Comparison of ENCODE assay signal across 23 cellular contexts in the genomic region with DNA sequence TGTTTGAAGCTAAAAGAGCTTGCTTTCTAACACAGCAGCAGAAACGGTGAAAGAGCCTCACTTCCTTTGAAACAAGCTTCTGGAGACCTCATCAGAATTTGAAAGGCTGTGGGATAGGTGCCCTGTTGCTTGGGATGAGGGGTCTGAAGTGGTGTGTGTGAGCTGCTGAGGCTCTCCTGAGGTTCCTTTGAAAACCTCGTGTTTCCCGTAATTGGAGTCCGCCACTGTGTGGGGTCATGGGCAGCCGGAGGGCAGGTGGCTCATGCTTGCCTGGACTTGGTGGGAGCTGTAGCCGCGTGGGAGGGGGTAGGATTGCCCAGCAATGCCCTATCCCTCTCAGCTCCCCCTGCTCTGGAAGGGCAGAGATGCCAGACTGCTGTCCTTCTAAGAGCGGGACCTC. TPM values are rescaled to one million over a fixed set of nuclear protein-coding genes. Genes with fewer than 3 reads are reported as not detected.
DNase-seq lines count a peak whose midpoint lies in the region; ATAC-seq and TF ChIP-seq lines count a peak whose summit lies in the region.
"Had no signal": no experiment of that assay in that cellular context is flagged by ENCODE, and none has a peak within 500 bp of the region (broad histone marks: within the 10 kb centered on the region; RNA-seq: fewer than 3 reads in every experiment).

No MANE protein-coding gene starts in this region.

- ATAC-seq in GM19351 (IDR thresholded peaks at IDR 0.05; ENCODE audit: unreplicated experiment), result no peak
- ATAC-seq: activated CD8-positive, alpha-beta memory T cell treated with anti-CD3 and anti-CD28 coated beads, Interleukin-2, amount 10 ng/mL, durations not matched to agents 7 days and 5 days; activated T-cell treated with anti-CD3 and anti-CD28 coated beads, Interleukin-2, amount 50 U/mL, for 4 hours; naive thymus-derived CD8-positive, alpha-beta T cell; stimulated activated memory B cell treated with anti-CD40 and anti-IgM and Interleukin-4, amounts not matched to agents 10 μg/mL and 1 μg/mL and 100 μg/mL, for 72 hours; T-cell had no signal

- peak overlapping the region; percentile 81 for H3K9ac ChIP-seq in iPS-20b (ENCODE audit: low read depth, low read length)

- 85 to 92% (median 87%) methylated on average over 8 of the region's 8 CpGs for WGBS in spleen, 5 donors

- peaks cover 2% of the 10 kb centered on the region; the same call in 1 of the 2 replicates for H3K4me1 ChIP-seq in SJCRH30
- H3K4me1 ChIP-seq in iPS-20b (ENCODE audit: insufficient read depth, low read length), result peaks cover 50% of the 10 kb centered on the region
- H3K4me1 ChIP-seq in spleen, result peaks cover 0 to 12% (median 0%) of the 10 kb centered on the region in 6 donors

- TF ChIP-seq POLR2A in spleen (IDR thresholded peaks at IDR 0.05), result no peak

- intact Hi-C loops in spleen (cut with DNase I; ENCODE audit: low total_unique reads), result no loop called here

- TF ChIP-seq CTCF in spleen (IDR thresholded peaks at IDR 0.05 in 8 of 11, conservative IDR thresholded peaks at IDR 0.05 in 3 of 11), result no peak

- no peak overlapping the region for H3K4me3 ChIP-seq in SJCRH30
- H3K4me3 ChIP-seq in iPS-20b (ENCODE audit: low read length), result peak overlapping the region; percentile 64
- no peak overlapping the region for H3K4me3 ChIP-seq in spleen
- H3K4me3 ChIP-seq: coronary artery had no signal

- H3K9me3 ChIP-seq in SJCRH30 (replicated peaks), result no peaks in the 10 kb centered on the region
- no peaks in the 10 kb centered on the region for H3K9me3 ChIP-seq in iPS-20b (ENCODE audit: insufficient read depth, low read depth, low read length)
- H3K9me3 ChIP-seq in spleen, result no peaks in the 10 kb centered on the region

- H3K36me3 ChIP-seq in SJCRH30 (no peaks in the 10 kb centered on the region), iPS-20b (ENCODE audit: insufficient read depth, low read depth, low read length) (no peaks in the 10 kb centered on the region), spleen (no peaks in the 10 kb centered on the region)

- H3K27ac ChIP-seq in SJCRH30 (peak overlapping the region; percentile 33; the same call in 1 of the 2 replicates), iPS-20b (ENCODE audit: low read length) (peak overlapping the region; percentile 99), spleen (no peak overlapping the region)
- H3K27ac ChIP-seq: coronary artery had no signal

- peak; percentile 11 for DNase-seq in NCI-H748 (lab: John Stamatoyannopoulos, UW; ENCODE audit: unreplicated experiment)
- no peak for DNase-seq in NCI-H748 treated with DMSO at 0.1 percent for 48 hours (lab: John Stamatoyannopoulos, UW)
- DNase-seq in SJCRH30, result peak; percentile 35 to 36
- DNase-seq in spleen, result peak; percentile 56
- no peak for DNase-seq in activated T-cell treated with anti-CD3 and anti-CD28 coated beads, Interleukin-2, amount 50 U/mL, for 48 hours
- no peak for DNase-seq in COLO668 (lab: John Stamatoyannopoulos, UW; ENCODE audit: unreplicated experiment)
- DNase-seq: 8988T; activated CD4-positive, alpha-beta T cell treated with anti-CD3 and anti-CD28 coated beads, Interleukin-2, amount 10 ng/mL, durations not matched to agents 7 days and 5 days; activated CD8-positive, alpha-beta memory T cell treated with anti-CD3 and anti-CD28 coated beads, Interleukin-2, amount 10 ng/mL, durations not matched to agents 7 days and 5 days; activated T-cell treated with anti-CD3 and anti-CD28 coated beads, Interleukin-2, amount 50 U/mL, for 4 hours; DMS79 treated with DMSO at 0.1 percent for 48 hours; effector CD8-positive, alpha-beta T cell; hypothalamus; Kasumi-1; naive thymus-derived CD8-positive, alpha-beta T cell; NCI-H1417 treated with DMSO at 0.1 percent for 48 hours; NCI-H2081; NCI-H446; T-cell had no signal

- no peaks in the 10 kb centered on the region for H3K27me3 ChIP-seq in SJCRH30
- no peaks in the 10 kb centered on the region for H3K27me3 ChIP-seq in iPS-20b (ENCODE audit: insufficient read depth, low read length)
- no peaks in the 10 kb centered on the region for H3K27me3 ChIP-seq in spleen (replicated peaks in 1 of 7)

RNA-seq across cellular contexts. Expression of gene CABLES1, which starts 34.4 kb away (rescaled TPM):
- 21.9 and 22.8 TPM in 2 replicates for total RNA-seq in SJCRH30 (2014; rRNA removed; shearing (Covaris generic))
- 10 to 100 TPM in 2 of 7 donors, 1 to 10 TPM in 5; 4.2 to 18.7 (median 8.0) TPM for total RNA-seq in spleen
- 1 to 10 TPM; 1.7 to 2.3 (median 1.8) TPM for polyA plus RNA-seq in spleen
- polyA plus RNA-seq: naive thymus-derived CD8-positive, alpha-beta T cell had no signal

Comparison
In these comparisons a context has a peak if more than half of its experiments do, and no peak if none do; other contexts are left out.
1. DNase-seq: peak in NCI-H748 (single experiment), SJCRH30 (2 of 2) and spleen (single experiment); none in NCI-H748 treated with DMSO at 0.1 percent for 48 hours (single experiment), activated T-cell treated with anti-CD3 and anti-CD28 coated beads, Interleukin-2, amount 50 U/mL, for 48 hours (0 of 2) and COLO668 (single experiment).
2. H3K27ac ChIP-seq: peak in SJCRH30 (single experiment) and iPS-20b (single experiment); none in spleen (0 of 8).